In genomic region chr7:28926871-28927597, GRCh38 we compare ENCODE assay signal across 8 cellular contexts. TPM values are rescaled to one million over a fixed set of nuclear protein-coding genes. Genes with fewer than 3 reads are reported as not detected.
DNase-seq lines count a peak whose midpoint lies in the region; ATAC-seq, FAIRE-seq and TF ChIP-seq lines count a peak whose summit lies in the region.

No MANE protein-coding gene starts in this region.

- no peaks in the 10 kb centered on the region for H3K9me3 ChIP-seq in sigmoid colon

- intact Hi-C loops in sigmoid colon (cut with DNase I) = loop anchor here (1.0 kb wide), 2 partner anchors 175 to 179 kb away; no protein-coding TSS in a partner anchor

- H3K4me3 ChIP-seq in iPS-11a (ENCODE audit: low read depth, low read length) (peak overlapping the region; percentile 51), sigmoid colon (peak overlapping the region; percentile 13 to 52 (median 50))

- no peak for TF ChIP-seq EP300 in sigmoid colon (IDR thresholded peaks at IDR 0.05)

- FAIRE-seq in A204.1 (lab: Jason Lieb, UNC) (peak; percentile 91), GM18507 (lab: Jason Lieb, UNC) (peak; percentile 88)

- 5 to 6% methylated on average over 22 of the region's 22 CpGs for WGBS in sigmoid colon, 2 donors

- ATAC-seq in HG03045 (IDR thresholded peaks at IDR 0.05; ENCODE audit: unreplicated experiment) = peak; percentile 80

- TF ChIP-seq POLR2A in sigmoid colon (IDR thresholded peaks at IDR 0.05) = no peak

- DNase-seq in GM18507 (ENCODE audit: extremely low spot score, insufficient read length, low read depth) = peak; percentile 47
- DNase-seq in NCI-H2029 (lab: John Stamatoyannopoulos, UW) = peak; percentile 83
- DNase-seq in T1000 (lab: John Stamatoyannopoulos, UW) = peak; percentile 31
- DNase-seq in brain pericyte (ENCODE audit: low read depth, low spot score) = peak; percentile 41
- DNase-seq in sigmoid colon = peak; percentile 85

- H3K27me3 ChIP-seq in sigmoid colon = peaks cover 0 to 19% (median 0%) of the 10 kb centered on the region in 3 donors

- peaks cover 0 to 16% (median 11%) of the 10 kb centered on the region in 4 donors for H3K4me1 ChIP-seq in sigmoid colon

- TF ChIP-seq CTCF in sigmoid colon (IDR thresholded peaks at IDR 0.05) = peak; percentile 56 to 80 (median 74)

- no peaks in the 10 kb centered on the region for H3K36me3 ChIP-seq in sigmoid colon

- H3K27ac ChIP-seq in sigmoid colon = peak overlapping the region in 3 of 4 donors; percentile 10 to 54 (median 42)

RNA-seq across cellular contexts. Expression of gene TRIL, which starts 31.1 kb away (rescaled TPM):
- total RNA-seq in sigmoid colon = 1 to 10 TPM; 1.5 to 7.5 (median 4.1) TPM
- polyA plus RNA-seq in sigmoid colon = under 1 TPM in 1 of 3 donors, not detected in 2; 0.66 TPM

Comparison
In these comparisons a context has a peak if more than half of its experiments do, and no peak if none do; other contexts are left out.
1. Peak in every context shown above with its lines: DNase-seq, ATAC-seq, H3K4me3 ChIP-seq and H3K27ac ChIP-seq.
2. DNase-seq: peak in every context shown above with its lines; median percentile 85 in sigmoid colon; 83 in NCI-H2029; 47 in GM18507; 41 in brain pericyte; 31 in T1000.